In the genomic region with DNA sequence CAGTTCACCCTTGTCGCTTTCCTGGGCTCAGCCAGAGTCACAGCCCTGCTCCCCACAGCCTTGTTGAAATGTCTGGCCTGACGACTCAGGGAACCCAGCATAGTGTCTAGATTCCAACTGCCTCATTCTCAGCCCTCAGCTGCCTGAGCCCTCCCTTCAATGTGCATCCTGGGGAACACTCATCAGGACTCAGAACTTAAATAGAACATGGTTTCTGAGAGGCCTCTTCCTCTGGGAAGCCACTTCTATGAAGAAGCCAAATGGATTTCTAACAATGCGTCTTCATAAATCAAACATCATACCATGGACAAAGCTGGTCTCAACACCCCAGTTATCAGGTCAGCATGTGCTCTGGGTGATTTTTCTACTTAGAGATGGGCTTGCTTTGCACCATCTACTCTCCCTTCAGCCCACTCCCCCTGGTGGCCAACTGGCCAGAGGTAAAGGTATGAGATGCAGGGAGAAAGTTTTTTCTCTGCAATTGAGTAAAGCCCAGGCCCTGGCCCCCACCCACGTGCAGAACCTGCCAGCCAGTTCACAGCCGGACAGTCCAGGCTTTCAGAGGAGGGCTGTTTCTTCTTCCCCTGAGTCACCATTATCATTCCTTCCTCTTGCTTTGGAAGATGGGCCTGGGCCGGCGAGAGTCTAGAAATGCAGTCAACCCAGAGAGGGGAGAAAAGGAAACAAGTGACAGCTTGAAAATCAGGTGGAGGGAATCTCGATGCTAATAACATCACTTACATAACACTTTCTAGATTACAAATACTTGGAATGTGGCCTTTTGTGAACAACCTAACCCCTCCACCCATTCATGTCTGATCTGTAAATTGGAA, we compare ENCODE assay signal across 8 cellular contexts.
DNase-seq lines count a peak whose midpoint lies in the region; ATAC-seq lines count a peak whose summit lies in the region.

No MANE protein-coding gene starts in this region.

- DNase-seq in NOMO-1 (lab: John Stamatoyannopoulos, UW; ENCODE audit: unreplicated experiment in 2 of 2) (peak; percentile 14 to 35), NOMO-1 treated with DMSO at 0.1 percent for 48 hours (lab: John Stamatoyannopoulos, UW; ENCODE audit: unreplicated experiment) (no peak), NCI-H1092 (lab: John Stamatoyannopoulos, UW) (peak; percentile 10), cerebellar cortex (ENCODE audit: low spot score) (peak; percentile 28), memory B cell (ENCODE audit: low spot score in 2 of 2) (peak; percentile 74 to 76), dedifferentiated amniotic fluid mesenchymal stem cell (ENCODE audit: extremely low spot score) (no peak)
- DNase-seq in activated CD4-positive, alpha-beta T cell treated with anti-CD3 and anti-CD28 coated beads for 1 hour, result peak; percentile 66
- peak; percentile 72 for DNase-seq in stimulated activated CD8-positive, alpha-beta memory T cell treated with anti-CD3 and anti-CD28 coated beads, Interleukin-7, amount 100 ng/mL, for 24 hours (ENCODE audit: low read depth)

- no peak overlapping the region for H3K4me3 Mint-ChIP-seq in memory B cell

- H3K27ac Mint-ChIP-seq in memory B cell, result peak overlapping the region; percentile 80

- H3K36me3 Mint-ChIP-seq in memory B cell, result peaks cover 19% of the 10 kb centered on the region

- H3K27me3 Mint-ChIP-seq in memory B cell, result no peaks in the 10 kb centered on the region

- H3K4me1 Mint-ChIP-seq in memory B cell, result peaks cover 14% of the 10 kb centered on the region

- H3K9me3 Mint-ChIP-seq in memory B cell, result no peaks in the 10 kb centered on the region

- ATAC-seq in memory B cell (ENCODE audit: low read depth), result peak; percentile 94

Comparison
In these comparisons a context has a peak if more than half of its experiments do, and no peak if none do; other contexts are left out.
1. DNase-seq: peak in NOMO-1 (2 of 2), NCI-H1092 (single experiment), activated CD4-positive, alpha-beta T cell treated with anti-CD3 and anti-CD28 coated beads for 1 hour (single experiment), cerebellar cortex (single experiment), memory B cell (2 of 2) and stimulated activated CD8-positive, alpha-beta memory T cell treated with anti-CD3 and anti-CD28 coated beads, Interleukin-7, amount 100 ng/mL, for 24 hours (single experiment); none in NOMO-1 treated with DMSO at 0.1 percent for 48 hours (single experiment) and dedifferentiated amniotic fluid mesenchymal stem cell (single experiment).